ENCODE assay signal across 8 cellular contexts in genomic region chr12:7588703-7589329, GRCh38.
DNase-seq lines count a peak whose midpoint lies in the region; ATAC-seq and TF ChIP-seq lines count a peak whose summit lies in the region.

No MANE protein-coding gene starts in this region.

- H3K27me3 Mint-ChIP-seq in activated T-cell treated with anti-CD3 and anti-CD28 coated beads, Interleukin-2, amount 50 U/mL, for 24 hours = peaks cover 23% of the 10 kb centered on the region

- no peak overlapping the region for H3K27ac Mint-ChIP-seq in activated T-cell treated with anti-CD3 and anti-CD28 coated beads, Interleukin-2, amount 50 U/mL, for 24 hours

- no peaks in the 10 kb centered on the region for H3K9me3 Mint-ChIP-seq in activated T-cell treated with anti-CD3 and anti-CD28 coated beads, Interleukin-2, amount 50 U/mL, for 24 hours

- CTCF ChIA-PET in AG04450 (lab: Charles Lee) = interaction anchor here (0.7 to 1.0 kb wide), 2 partner anchors 9 to 53 kb away, joined by 3 read pairs; no protein-coding TSS in a partner anchor

- no peaks in the 10 kb centered on the region; the same call in 1 of the 2 replicates for H3K9me3 ChIP-seq in AG04450 (ENCODE audit: control insufficient read depth, insufficient read depth, low read length)

- POLR2A ChIA-PET in AG04450 (lab: Yijun Ruan, JAX) = no interaction called here

- ATAC-seq in GM21529 (IDR thresholded peaks at IDR 0.05; ENCODE audit: unreplicated experiment) = no peak
- no peak for ATAC-seq in HG03354 (IDR thresholded peaks at IDR 0.05; ENCODE audit: poor library complexity, severe bottlenecking, unreplicated experiment)

- H3K27ac ChIP-seq in AG04450 (ENCODE audit: low read depth, low read length) = no peak overlapping the region

- TF ChIP-seq CTCF in AG04450 (IDR thresholded peaks at IDR 0.05; ENCODE audit: low read depth, low read length) (peak; percentile 54), GM12874 (IDR thresholded peaks at IDR 0.05; ENCODE audit: insufficient read depth, low read depth, low read length) (peak; percentile 58; the same call in 1 of the 2 replicates), retinal pigment epithelial cell (conservative IDR thresholded peaks at IDR 0.05; ENCODE audit: low read depth, low read length) (peak; percentile 30)

- H3K4me3 Mint-ChIP-seq in activated T-cell treated with anti-CD3 and anti-CD28 coated beads, Interleukin-2, amount 50 U/mL, for 24 hours = no peak overlapping the region

- no peaks in the 10 kb centered on the region for H3K36me3 Mint-ChIP-seq in activated T-cell treated with anti-CD3 and anti-CD28 coated beads, Interleukin-2, amount 50 U/mL, for 24 hours (ENCODE audit: low read depth)

- H3K4me3 ChIP-seq in AG04450 (ENCODE audit: low read depth, low read length) (no peak overlapping the region), retinal pigment epithelial cell (ENCODE audit: low read length) (no peak overlapping the region)

- no peak for DNase-seq in AG04450 (ENCODE audit: low read depth, low spot score)
- peak; percentile 46 for DNase-seq in NCI-H69 (lab: John Stamatoyannopoulos, UW)
- DNase-seq in activated T-cell treated with anti-CD3 and anti-CD28 coated beads, Interleukin-2, amount 50 U/mL, for 24 hours = peak; percentile 37
- DNase-seq in germinal center (ENCODE audit: low spot score) = peak; percentile 45
- DNase-seq in retinal pigment epithelial cell (ENCODE audit: low read depth) = no peak

- no peaks in the 10 kb centered on the region for H3K27me3 ChIP-seq in AG04450 (ENCODE audit: control insufficient read depth, insufficient read depth, low read length)

- H3K4me1 Mint-ChIP-seq in activated T-cell treated with anti-CD3 and anti-CD28 coated beads, Interleukin-2, amount 50 U/mL, for 24 hours (ENCODE audit: low read depth) = peaks cover 2% of the 10 kb centered on the region

Comparison
In these comparisons a context has a peak if more than half of its experiments do, and no peak if none do; other contexts are left out.
1. DNase-seq: peak in NCI-H69 (single experiment), activated T-cell treated with anti-CD3 and anti-CD28 coated beads, Interleukin-2, amount 50 U/mL, for 24 hours (single experiment) and germinal center (single experiment); none in AG04450 (single experiment) and retinal pigment epithelial cell (single experiment).
2. Peak in every context shown above with its lines, with median percentiles within 50 percentile points of each other: CTCF ChIP-seq.